In the genomic region with DNA sequence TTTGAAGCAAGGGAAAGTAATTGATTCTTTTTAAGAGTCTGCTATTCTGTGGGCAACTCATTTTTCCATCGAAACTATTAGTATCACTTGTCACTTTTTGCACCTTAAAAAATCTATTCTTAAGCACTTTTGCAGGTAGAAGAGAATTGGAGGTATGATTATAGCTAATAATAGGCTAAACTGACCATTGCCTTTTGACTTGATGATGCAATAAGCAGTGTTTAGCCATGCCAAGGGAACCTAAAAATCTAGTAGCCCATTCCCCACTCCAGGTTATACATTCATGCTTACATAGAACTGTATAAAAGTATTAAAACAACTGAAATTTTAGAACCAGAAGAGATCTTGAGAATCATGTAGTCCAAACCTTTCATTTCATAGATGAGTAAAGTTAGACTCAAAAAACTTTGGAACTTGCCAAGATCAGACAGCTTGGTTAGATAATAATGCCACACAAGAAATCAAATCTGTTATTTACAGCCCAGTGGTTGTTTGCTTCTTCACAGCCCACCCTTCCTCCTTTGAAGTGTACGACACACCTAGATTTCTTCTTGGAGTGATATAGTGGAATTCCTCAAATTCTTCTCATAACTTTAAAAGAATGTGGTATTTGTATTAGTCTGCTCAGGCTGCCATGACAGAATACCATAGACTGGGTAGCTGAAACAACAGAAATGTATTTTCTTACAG, we compare ENCODE assay signal across 18 cellular contexts. TPM values are rescaled to one million over a fixed set of nuclear protein-coding genes. Genes with fewer than 3 reads are reported as not detected.
DNase-seq lines count a peak whose midpoint lies in the region; FAIRE-seq and TF ChIP-seq lines count a peak whose summit lies in the region.
"Had no signal": no experiment of that assay in that cellular context is flagged by ENCODE, and none has a peak within 500 bp of the region (broad histone marks: within the 10 kb centered on the region; RNA-seq: fewer than 3 reads in every experiment).

No MANE protein-coding gene starts in this region.

- H3K4me3 ChIP-seq in breast epithelium (no peak overlapping the region), SK-N-SH (ENCODE audit: low read depth in 2 of 2, low read length in 1 of 2) (no peak overlapping the region), fibroblast of the aortic adventitia (ENCODE audit: low read depth, low read length) (no peak overlapping the region)
- H3K4me3 ChIP-seq: SJCRH30 had no signal

- H3K36me3 Mint-ChIP-seq in MCF 10A (ENCODE audit: insufficient read depth, unreplicated experiment) = peaks cover 18% of the 10 kb centered on the region

- TF ChIP-seq CTCF in MCF 10A (IDR thresholded peaks at IDR 0.05; ENCODE audit: unreplicated experiment) (no peak), breast epithelium (IDR thresholded peaks at IDR 0.05) (no peak), SK-N-SH (IDR thresholded peaks at IDR 0.05) (no peak), fibroblast of the aortic adventitia (IDR thresholded peaks at IDR 0.05; ENCODE audit: insufficient read depth, low read length) (no peak)

- H3K9me3 ChIP-seq in breast epithelium (no peaks in the 10 kb centered on the region), SK-N-SH (no peaks in the 10 kb centered on the region)
- H3K9me3 ChIP-seq: SJCRH30 had no signal

- no peak overlapping the region for H3K4me2 ChIP-seq in SK-N-SH

- peak; percentile 92 for FAIRE-seq in urothelium cell line (lab: Jason Lieb, UNC)

- no peaks in the 10 kb centered on the region for H3K9me2 ChIP-seq in SK-N-SH

- WGBS in SK-N-SH (ENCODE audit: low lambda C conversion rate) = 67% methylated on average over 2 of the region's 2 CpGs

- intact Hi-C loops in MCF 10A (cut with micrococcal nuclease) = loop anchor here (2.0 kb wide), 1 partner anchor 73 kb away; a partner anchor contains a TSS
- intact Hi-C loops in breast epithelium (cut with DNase I; ENCODE audit: low total_unique reads) = loop anchor here (10.0 kb wide), 1 partner anchor 117 kb away; no protein-coding TSS in a partner anchor

- H3K27ac Mint-ChIP-seq in MCF 10A (ENCODE audit: low read depth, unreplicated experiment) = peak overlapping the region; percentile 23
- H3K27ac Mint-ChIP-seq: activated naive CD8-positive, alpha-beta T cell treated with anti-CD3 and anti-CD28 coated beads, Interleukin-2, amount 50 U/mL, for 24 hours; activated T-cell treated with anti-CD3 and anti-CD28 coated beads, Interleukin-2, amount 50 U/mL, for 72 hours; CD4-positive, alpha-beta T cell had no signal

- no peak for TF ChIP-seq POLR2A in breast epithelium (IDR thresholded peaks at IDR 0.05)

- no peaks in the 10 kb centered on the region for H3K79me2 ChIP-seq in SK-N-SH (ENCODE audit: insufficient read depth)

- TF ChIP-seq RAD21 in SK-N-SH (IDR thresholded peaks at IDR 0.05; ENCODE audit: low read length) = no peak

- H3K27ac ChIP-seq in breast epithelium = no peak overlapping the region
- H3K27ac ChIP-seq in SK-N-SH (ENCODE audit: low read depth in 2 of 2, low read length in 1 of 2) = no peak overlapping the region
- H3K27ac ChIP-seq: 22Rv1, SJCRH30 had no signal

- H3K9me3 Mint-ChIP-seq in MCF 10A (ENCODE audit: unreplicated experiment) = no peaks in the 10 kb centered on the region
- H3K9me3 Mint-ChIP-seq: activated T-cell treated with anti-CD3 and anti-CD28 coated beads, Interleukin-2, amount 50 U/mL, for 72 hours had no signal

- peaks cover 8% of the 10 kb centered on the region for H3K4me1 Mint-ChIP-seq in MCF 10A (ENCODE audit: insufficient read depth, unreplicated experiment)
- H3K4me1 Mint-ChIP-seq: activated naive CD8-positive, alpha-beta T cell treated with anti-CD3 and anti-CD28 coated beads, Interleukin-2, amount 50 U/mL, for 24 hours had no signal

- no peaks in the 10 kb centered on the region for H4K20me1 ChIP-seq in SK-N-SH (ENCODE audit: insufficient read depth)

- no peaks in the 10 kb centered on the region for H3K27me3 ChIP-seq in breast epithelium
- H3K27me3 ChIP-seq in SK-N-SH (ENCODE audit: insufficient read depth) = no peaks in the 10 kb centered on the region
- H3K27me3 ChIP-seq: SJCRH30 had no signal

- TF ChIP-seq EP300 in SK-N-SH (IDR thresholded peaks at IDR 0.05; ENCODE audit: borderline replicate concordance in 1 of 2, low read depth in 1 of 2, low read length in 1 of 2) = no peak

- peaks cover 6% of the 10 kb centered on the region for H3F3A ChIP-seq in SK-N-SH (replicated peaks; ENCODE audit: insufficient read depth)

- no peaks in the 10 kb centered on the region for H3K4me1 ChIP-seq in breast epithelium
- H3K4me1 ChIP-seq in SK-N-SH (ENCODE audit: control insufficient read depth in 1 of 2, insufficient read depth in 2 of 2, low read depth in 1 of 2, low read length in 1 of 2) = peaks cover 0 to 10% of the 10 kb centered on the region in 2 experiments; a peak in 1 of 4 replicates
- H3K4me1 ChIP-seq: SJCRH30 had no signal

- POLR2A ChIA-PET in MCF 10A (lab: Yijun Ruan, JAX) (interaction anchor here (2.1 to 2.5 kb wide), 2 partner anchors 116 to 118 kb away, joined by 8 to 11 read pairs; no protein-coding TSS in a partner anchor), SK-N-SH (lab: Yijun Ruan, JAX) (no interaction called here)

- H3K27me3 Mint-ChIP-seq in MCF 10A (ENCODE audit: insufficient read depth, unreplicated experiment) = no peaks in the 10 kb centered on the region
- H3K27me3 Mint-ChIP-seq: activated naive CD8-positive, alpha-beta T cell treated with anti-CD3 and anti-CD28 coated beads, Interleukin-2, amount 50 U/mL, for 24 hours; CD4-positive, alpha-beta T cell had no signal

- H3K36me3 ChIP-seq in breast epithelium = no peaks in the 10 kb centered on the region
- no peaks in the 10 kb centered on the region for H3K36me3 ChIP-seq in SK-N-SH (replicated peaks in 1 of 2; ENCODE audit: control insufficient read depth in 1 of 2, insufficient read depth in 2 of 2, low read length in 1 of 2)

- H3K9ac ChIP-seq in SK-N-SH = no peak overlapping the region

- peak overlapping the region; percentile 9; the same call in 1 of the 2 replicates for H2AFZ ChIP-seq in SK-N-SH (ENCODE audit: low read depth)

- H3K4me3 Mint-ChIP-seq in MCF 10A (ENCODE audit: unreplicated experiment) = no peak overlapping the region
- H3K4me3 Mint-ChIP-seq: activated naive CD8-positive, alpha-beta T cell treated with anti-CD3 and anti-CD28 coated beads, Interleukin-2, amount 50 U/mL, for 24 hours; activated T-cell treated with anti-CD3 and anti-CD28 coated beads, Interleukin-2, amount 50 U/mL, for 72 hours; CD4-positive, alpha-beta T cell had no signal

- no TSS peak for BruUV-seq in MCF 10A (replicated peaks; lab: Mats Ljungman, UMichigan)

- CTCF ChIA-PET in MCF 10A (lab: Yijun Ruan, JAX) (interaction anchor here (0.6 to 4.4 kb wide), 9 partner anchors 9 to 765 kb away, joined by 3 to 76 read pairs (median 5); a partner anchor contains a TSS), SK-N-SH (lab: Yijun Ruan, JAX) (interaction anchor here (0.8 to 4.4 kb wide), 5 partner anchors 24 to 537 kb away, joined by 3 to 78 read pairs (median 4); no protein-coding TSS in a partner anchor)

- DNase-seq in MCF 10A (ENCODE audit: unreplicated experiment) (no peak), breast epithelium (ENCODE audit: low spot score in 2 of 2) (no peak), SK-N-SH (no peak), fibroblast of the aortic adventitia (ENCODE audit: low read depth) (peak; percentile 37), urothelium cell line (ENCODE audit: low spot score) (peak; percentile 67), T-helper 2 cell (no peak), NCI-H1417 treated with DMSO at 0.1 percent for 48 hours (lab: John Stamatoyannopoulos, UW) (no peak), NCI-H524 treated with DMSO at 0.1 percent for 48 hours (lab: John Stamatoyannopoulos, UW) (no peak)
- DNase-seq: activated CD4-positive, alpha-beta T cell treated with anti-CD3 and anti-CD28 coated beads, Interleukin-2, amount 50 U/mL, for 4 hours; activated naive CD8-positive, alpha-beta T cell treated with anti-CD3 and anti-CD28 coated beads, Interleukin-2, amount 50 U/mL, for 24 hours; activated T-cell treated with anti-CD3 and anti-CD28 coated beads, Interleukin-2, amount 50 U/mL, for 72 hours; CD4-positive, alpha-beta T cell; DND-41; NCI-H345; SJCRH30; stimulated activated CD4-positive, alpha-beta T cell treated with anti-CD3 and anti-CD28 coated beads, Interleukin-4, amount 100 ng/mL, for 4 hours had no signal

TF ChIP-seq in SK-N-SH, 30 proteins besides CTCF, POLR2A, EP300 and RAD21 (continues in another document):
- TF ChIP-seq ELF1 (IDR thresholded peaks at IDR 0.05) (no peak), GATA2 (CRISPR knock-in tag; IDR thresholded peaks at IDR 0.05) (no peak), TEAD4 (IDR thresholded peaks at IDR 0.05; ENCODE audit: borderline replicate concordance, insufficient read depth) (no peak), JUND (IDR thresholded peaks at IDR 0.05) (no peak), GABPA (IDR thresholded peaks at IDR 0.05; ENCODE audit: low read depth) (no peak), CHD2 (IDR thresholded peaks at IDR 0.05; ENCODE audit: low read length, partially characterized antibody) (no peak), RXRA (IDR thresholded peaks at IDR 0.05; ENCODE audit: borderline replicate concordance, low read depth) (no peak)
- TF ChIP-seq, protein P1, sequence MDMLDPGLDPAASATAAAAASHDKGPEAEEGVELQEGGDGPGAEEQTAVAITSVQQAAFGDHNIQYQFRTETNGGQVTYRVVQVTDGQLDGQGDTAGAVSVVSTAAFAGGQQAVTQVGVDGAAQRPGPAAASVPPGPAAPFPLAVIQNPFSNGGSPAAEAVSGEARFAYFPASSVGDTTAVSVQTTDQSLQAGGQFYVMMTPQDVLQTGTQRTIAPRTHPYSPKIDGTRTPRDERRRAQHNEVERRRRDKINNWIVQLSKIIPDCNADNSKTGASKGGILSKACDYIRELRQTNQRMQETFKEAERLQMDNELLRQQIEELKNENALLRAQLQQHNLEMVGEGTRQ (IDR thresholded peaks at IDR 0.05; ENCODE audit: borderline replicate concordance, low read depth, low read length) = no peak
- TF ChIP-seq, protein P2, sequence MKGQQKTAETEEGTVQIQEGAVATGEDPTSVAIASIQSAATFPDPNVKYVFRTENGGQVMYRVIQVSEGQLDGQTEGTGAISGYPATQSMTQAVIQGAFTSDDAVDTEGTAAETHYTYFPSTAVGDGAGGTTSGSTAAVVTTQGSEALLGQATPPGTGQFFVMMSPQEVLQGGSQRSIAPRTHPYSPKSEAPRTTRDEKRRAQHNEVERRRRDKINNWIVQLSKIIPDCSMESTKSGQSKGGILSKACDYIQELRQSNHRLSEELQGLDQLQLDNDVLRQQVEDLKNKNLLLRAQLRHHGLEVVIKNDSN (IDR thresholded peaks at IDR 0.05; ENCODE audit: borderline replicate concordance, low read depth) = no peak

RNA-seq across cellular contexts. Expression of a gene that starts 21.7 kb away (rescaled TPM):
- total RNA-seq in MCF 10A (2022) (not detected in 2 replicates), breast epithelium (not detected), fibroblast of the aortic adventitia (ENCODE audit: low replicate concordance) (not detected in 2 replicates)
- polyA plus RNA-seq in SK-N-SH (2012; rRNA removed) = 0.05 and 0.13 TPM in 2 replicates
- polyA plus RNA-seq in SK-N-SH (2012; cell fraction: cytosol; rRNA removed) = 0.03 TPM in 1 of 2 replicates, not detected in the other
- 0.12 and 0.13 TPM in 2 replicates for polyA plus RNA-seq in SK-N-SH (2012; cell fraction: nucleus; rRNA removed)
- total RNA-seq: activated T-cell treated with anti-CD3 and anti-CD28 coated beads, Interleukin-2, amount 50 U/mL, for 72 hours; CD4-positive, alpha-beta T cell; H4; SJCRH30 had no signal

Comparison
In these comparisons a context has a peak if more than half of its experiments do, and no peak if none do; other contexts are left out.
1. DNase-seq: peak in fibroblast of the aortic adventitia (single experiment) and urothelium cell line (single experiment); none in MCF 10A (single experiment), breast epithelium (0 of 2), SK-N-SH (single experiment), T-helper 2 cell (0 of 5), NCI-H1417 treated with DMSO at 0.1 percent for 48 hours (single experiment) and NCI-H524 treated with DMSO at 0.1 percent for 48 hours (single experiment).